1 cellular context compared by ENCODE assay signal in genomic region chr16:50520451-50521245, GRCh38.
A peak's percentile ranks its signal among the peaks of the same experiment; 100 is the strongest.
TF ChIP-seq lines count a peak whose summit lies in the region.

No MANE protein-coding gene starts in this region.

TF ChIP-seq in HepG2, 621 proteins besides CTCF, POLR2A, EP300 and RAD21 (continued from another document and continues in another):
- TF ChIP-seq PRDM15 (CRISPR knock-in tag; IDR thresholded peaks at IDR 0.05) (no peak), HHEX (CRISPR knock-in tag; IDR thresholded peaks at IDR 0.05) (peak; percentile 74), TBP (CRISPR knock-in tag; IDR thresholded peaks at IDR 0.05) (no peak), ZSCAN21 (CRISPR knock-in tag; IDR thresholded peaks at IDR 0.05; ENCODE audit: borderline replicate concordance) (0 out of 2 replicates have a peak, but pooled peaks have one; percentile 56), ZFX (CRISPR knock-in tag; IDR thresholded peaks at IDR 0.05; ENCODE audit: low read depth) (peak; percentile 65), ZNF441 (CRISPR knock-in tag; IDR thresholded peaks at IDR 0.05; ENCODE audit: borderline replicate concordance) (no peak), ZNF775 (CRISPR knock-in tag; IDR thresholded peaks at IDR 0.05; ENCODE audit: borderline replicate concordance) (no peak), HMGXB4 (CRISPR knock-in tag; IDR thresholded peaks at IDR 0.05; ENCODE audit: borderline replicate concordance in 1 of 2, low read depth in 1 of 2) (peak in 1 of 2 experiments; percentile 8; a peak in 3 of 4 replicates), ZNF546 (CRISPR knock-in tag; conservative IDR thresholded peaks at IDR 0.05) (no peak), ZNF512B (CRISPR knock-in tag; IDR thresholded peaks at IDR 0.05; ENCODE audit: borderline replicate concordance) (peak; percentile 97), PRDM10 (CRISPR knock-in tag; IDR thresholded peaks at IDR 0.05; ENCODE audit: low read depth) (peak; percentile 80; the same call in 1 of the 2 replicates), SRF (IDR thresholded peaks at IDR 0.05; ENCODE audit: low read depth, low read length) (no peak), HNRNPUL1 (IDR thresholded peaks at IDR 0.05; ENCODE audit: low read depth, low read length) (no peak), KDM5B (CRISPR knock-in tag; IDR thresholded peaks at IDR 0.05; ENCODE audit: borderline replicate concordance) (peak; percentile 46; the same call in 1 of the 2 replicates), KAT2B (IDR thresholded peaks at IDR 0.05; ENCODE audit: borderline replicate concordance, low read depth, low read length) (no peak), ZIK1 (CRISPR knock-in tag; IDR thresholded peaks at IDR 0.05; ENCODE audit: borderline replicate concordance, low read depth) (no peak), HNF1A (IDR thresholded peaks at IDR 0.05; ENCODE audit: low read depth) (peak; percentile 57), HNF1A (CRISPR knock-in tag; IDR thresholded peaks at IDR 0.05; ENCODE audit: borderline replicate concordance) (peak; percentile 91; the same call in 1 of the 2 replicates), FOXK2 (IDR thresholded peaks at IDR 0.05) (no peak), TP53 (CRISPR knock-in tag; conservative IDR thresholded peaks at IDR 0.05) (0 out of 2 replicates have a peak, but pooled peaks have one; percentile 32), ZNF367 (CRISPR knock-in tag; IDR thresholded peaks at IDR 0.05; ENCODE audit: borderline replicate concordance) (no peak), ZNF652 (CRISPR knock-in tag; IDR thresholded peaks at IDR 0.05; ENCODE audit: borderline replicate concordance, low read depth) (peak; percentile 41; the same call in 1 of the 2 replicates), TFDP1 (CRISPR knock-in tag; IDR thresholded peaks at IDR 0.05; ENCODE audit: borderline replicate concordance) (peak; percentile 61; the same call in 1 of the 2 replicates), RXRA (CRISPR knock-in tag; IDR thresholded peaks at IDR 0.05) (peak; percentile 95), SCMH1 (CRISPR knock-in tag; IDR thresholded peaks at IDR 0.05; ENCODE audit: borderline replicate concordance) (no peak), KAT8 (CRISPR knock-in tag; IDR thresholded peaks at IDR 0.05) (peak; percentile 69), RBAK (CRISPR knock-in tag; IDR thresholded peaks at IDR 0.05) (0 out of 2 replicates have a peak, but pooled peaks have one; percentile 42), RNF219 (CRISPR knock-in tag; IDR thresholded peaks at IDR 0.05) (no peak), ZNF550 (CRISPR knock-in tag; IDR thresholded peaks at IDR 0.05; ENCODE audit: borderline replicate concordance) (no peak), ZNF569 (CRISPR knock-in tag; IDR thresholded peaks at IDR 0.05; ENCODE audit: borderline replicate concordance) (no peak), PLRG1 (conservative IDR thresholded peaks at IDR 0.05) (no peak), ZBTB10 (CRISPR knock-in tag; IDR thresholded peaks at IDR 0.05; ENCODE audit: borderline replicate concordance) (peak; percentile 20; the same call in 1 of the 2 replicates)
